ENCODE assay signal across 8 cellular contexts in genomic region chr5:124741711-124742496, GRCh38. TPM values are rescaled to one million over a fixed set of nuclear protein-coding genes. Genes with fewer than 3 reads are reported as not detected.
DNase-seq lines count a peak whose midpoint lies in the region; ATAC-seq and FAIRE-seq lines count a peak whose summit lies in the region.

No MANE protein-coding gene starts in this region.

- H3K36me3 ChIP-seq in mesodermal cell (ENCODE audit: control insufficient read depth, insufficient read depth, low read length) = peaks cover 18% of the 10 kb centered on the region

- H3K36me3 Mint-ChIP-seq in T-helper 17 cell (ENCODE audit: low read depth) = no peaks in the 10 kb centered on the region
- H3K36me3 Mint-ChIP-seq in activated CD4-positive, alpha-beta T cell treated with anti-CD3 and anti-CD28 coated beads, Interleukin-2, amount 10 ng/mL, durations not matched to agents 7 days and 5 days (ENCODE audit: low read depth) = no peaks in the 10 kb centered on the region

- POLR2A ChIA-PET in activated CD4-positive, alpha-beta T cell treated with anti-CD3 and anti-CD28 coated beads, Interleukin-2, amount 10 ng/mL, durations not matched to agents 7 days and 5 days (lab: Charles Lee) = no interaction called here

- H3K27ac Mint-ChIP-seq in T-helper 17 cell = no peak overlapping the region
- H3K27ac Mint-ChIP-seq in activated CD4-positive, alpha-beta T cell treated with anti-CD3 and anti-CD28 coated beads, Interleukin-2, amount 10 ng/mL, durations not matched to agents 7 days and 5 days = no peak overlapping the region

- peaks cover 23% of the 10 kb centered on the region for H3K27me3 Mint-ChIP-seq in T-helper 17 cell
- H3K27me3 Mint-ChIP-seq in activated CD4-positive, alpha-beta T cell treated with anti-CD3 and anti-CD28 coated beads, Interleukin-2, amount 10 ng/mL, durations not matched to agents 7 days and 5 days = peaks cover 15% of the 10 kb centered on the region

- peak overlapping the region; percentile 68 for H3K4me3 ChIP-seq in mesodermal cell (ENCODE audit: extremely low read depth, insufficient read depth, low read length, poor library complexity, severe bottlenecking)

- no peak overlapping the region for H3K4me3 Mint-ChIP-seq in T-helper 17 cell
- no peak overlapping the region for H3K4me3 Mint-ChIP-seq in activated CD4-positive, alpha-beta T cell treated with anti-CD3 and anti-CD28 coated beads, Interleukin-2, amount 10 ng/mL, durations not matched to agents 7 days and 5 days

- H3K9me3 ChIP-seq in mesodermal cell (ENCODE audit: control insufficient read depth, low read length) (peaks cover 8% of the 10 kb centered on the region), T-helper 17 cell (ENCODE audit: control insufficient read depth, low read length, poor library complexity, severe bottlenecking) (no peaks in the 10 kb centered on the region)

- CTCF ChIA-PET in activated CD4-positive, alpha-beta T cell treated with anti-CD3 and anti-CD28 coated beads, Interleukin-2, amount 10 ng/mL, durations not matched to agents 7 days and 5 days (lab: Charles Lee) = no interaction called here

- H3K27ac ChIP-seq in mesodermal cell (ENCODE audit: low read depth, low read length, severe bottlenecking) = peak overlapping the region; percentile 72

- ATAC-seq in T-helper 17 cell (no peak), GM21381 (IDR thresholded peaks at IDR 0.05; ENCODE audit: unreplicated experiment) (no peak), GM21723 (IDR thresholded peaks at IDR 0.05; ENCODE audit: unreplicated experiment) (no peak)

- H3K9me3 Mint-ChIP-seq in activated CD4-positive, alpha-beta T cell treated with anti-CD3 and anti-CD28 coated beads, Interleukin-2, amount 10 ng/mL, durations not matched to agents 7 days and 5 days = no peaks in the 10 kb centered on the region

- H3K4me1 ChIP-seq in mesodermal cell (ENCODE audit: control insufficient read depth, insufficient read depth, low read length, poor library complexity, severe bottlenecking) = peaks cover 33% of the 10 kb centered on the region

- DNase-seq in D341Med (ENCODE audit: low spot score) (peak; percentile 73), NCI-H1930 (lab: John Stamatoyannopoulos, UW) (peak; percentile 25 to 35), T-helper 17 cell (no peak)
- no peak for DNase-seq in activated CD4-positive, alpha-beta T cell treated with anti-CD3 and anti-CD28 coated beads, Interleukin-2, amount 10 ng/mL, durations not matched to agents 7 days and 5 days

- 89 to 93% methylated on average over 3 to 4 of the region's 4 CpGs for WGBS in mesodermal cell (ENCODE audit: insufficient coverage in 2 of 2), 2 experiments

- FAIRE-seq in colon (lab: Jason Lieb, UNC) = peak; percentile 47

- peaks cover 4% of the 10 kb centered on the region for H3K4me1 Mint-ChIP-seq in T-helper 17 cell
- peaks cover 3% of the 10 kb centered on the region for H3K4me1 Mint-ChIP-seq in activated CD4-positive, alpha-beta T cell treated with anti-CD3 and anti-CD28 coated beads, Interleukin-2, amount 10 ng/mL, durations not matched to agents 7 days and 5 days

RNA-seq across cellular contexts. Expression of gene ZNF608, which starts 4.5 kb away (rescaled TPM):
- polyA plus RNA-seq in mesodermal cell (2013, experiment 1 of 2) = 34.1 TPM
- 29.0 TPM for polyA plus RNA-seq in mesodermal cell (2013, experiment 2 of 2)
- total RNA-seq in T-helper 17 cell = under 1 TPM; 0.16 to 0.42 TPM
- not detected for total RNA-seq in activated CD4-positive, alpha-beta T cell treated with anti-CD3 and anti-CD28 coated beads, Interleukin-2, amount 10 ng/mL, durations not matched to agents 7 days and 5 days

Comparison
In these comparisons a context has a peak if more than half of its experiments do, and no peak if none do; other contexts are left out.
1. DNase-seq: peak in D341Med (single experiment) and NCI-H1930 (2 of 2); none in T-helper 17 cell (0 of 3) and activated CD4-positive, alpha-beta T cell treated with anti-CD3 and anti-CD28 coated beads, Interleukin-2, amount 10 ng/mL, durations not matched to agents 7 days and 5 days (single experiment).